In the genomic region with DNA sequence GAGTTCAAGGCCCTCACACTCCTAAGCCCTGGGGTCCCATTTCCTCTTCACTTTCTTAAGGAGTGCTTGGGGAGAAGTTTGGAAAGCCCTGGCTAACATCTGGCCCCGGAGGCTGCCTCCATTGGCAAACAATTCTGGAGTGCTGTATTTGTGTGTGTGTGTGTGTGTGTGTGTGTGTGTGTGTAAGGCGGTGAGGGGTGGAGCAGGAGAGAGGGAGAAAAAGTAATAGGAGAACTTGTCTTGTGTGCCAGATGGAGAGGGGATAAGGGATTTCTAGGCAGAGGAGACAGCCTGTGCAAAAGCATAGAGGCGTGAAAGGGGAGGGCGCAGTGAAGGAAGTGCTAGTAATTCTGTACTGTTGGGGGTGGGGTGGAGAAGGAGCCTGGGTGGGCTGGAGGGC, we compare ENCODE assay signal across 8 cellular contexts.
DNase-seq lines count a peak whose midpoint lies in the region; ATAC-seq and TF ChIP-seq lines count a peak whose summit lies in the region.

No MANE protein-coding gene starts in this region.

- DNase-seq in DMS79 treated with DMSO at 0.1 percent for 48 hours (lab: John Stamatoyannopoulos, UW), result peak; percentile 85
- peak; percentile 91 for DNase-seq in NCI-H2107 treated with DMSO at 0.1 percent for 48 hours (lab: John Stamatoyannopoulos, UW; ENCODE audit: unreplicated experiment)
- DNase-seq in brain microvascular endothelial cell, result no peak
- no peak for DNase-seq in COR-L47 (lab: John Stamatoyannopoulos, UW)

- H3K4me3 ChIP-seq in brain microvascular endothelial cell (ENCODE audit: low read depth, low read length) (peak overlapping the region; percentile 89), mucosa of rectum (ENCODE audit: low read length in 2 of 2) (peak overlapping the region; percentile 78 to 79)

- ATAC-seq in HG03469 (IDR thresholded peaks at IDR 0.05; ENCODE audit: unreplicated experiment) (no peak), HG02852 (IDR thresholded peaks at IDR 0.05; ENCODE audit: unreplicated experiment) (no peak), GM21528 (IDR thresholded peaks at IDR 0.05; ENCODE audit: low FRiP score, unreplicated experiment) (no peak)

- H3K27ac ChIP-seq in brain microvascular endothelial cell (no peak overlapping the region), mucosa of rectum (ENCODE audit: low read depth in 2 of 2, low read length in 2 of 2) (peak overlapping the region; percentile 15 to 65)

- H3K9ac ChIP-seq in mucosa of rectum (ENCODE audit: low read depth in 1 of 2, low read length in 2 of 2), result peak overlapping the region in 1 of 2 donors; percentile 14

- no peaks in the 10 kb centered on the region for H3K9me3 ChIP-seq in mucosa of rectum (ENCODE audit: control insufficient read depth in 2 of 2, low read length in 2 of 2)

- peaks cover 15% of the 10 kb centered on the region for H3K36me3 ChIP-seq in brain microvascular endothelial cell (replicated peaks)
- H3K36me3 ChIP-seq in mucosa of rectum (ENCODE audit: control insufficient read depth in 2 of 2, insufficient read depth in 2 of 2, low read length in 2 of 2), result no peaks in the 10 kb centered on the region

- no peak for TF ChIP-seq CTCF in brain microvascular endothelial cell (IDR thresholded peaks at IDR 0.05; ENCODE audit: low read depth, low read length, missing control alignments)

- peaks cover 10 to 19% of the 10 kb centered on the region in 2 donors for H3K4me1 ChIP-seq in mucosa of rectum (ENCODE audit: control insufficient read depth in 2 of 2, insufficient read depth in 2 of 2, low read length in 2 of 2)

- H3K27me3 ChIP-seq in brain microvascular endothelial cell (replicated peaks) (no peaks in the 10 kb centered on the region), mucosa of rectum (ENCODE audit: control insufficient read depth in 2 of 2, insufficient read depth in 2 of 2, low read length in 2 of 2) (no peaks in the 10 kb centered on the region)

- in situ Hi-C loops in brain microvascular endothelial cell (cut with HindIII; ENCODE audit: low pct_ligation_motif_present, low sequenced_read_pairs), result no loop called here

Comparison
In these comparisons a context has a peak if more than half of its experiments do, and no peak if none do; other contexts are left out.
1. DNase-seq: peak in DMS79 treated with DMSO at 0.1 percent for 48 hours (single experiment) and NCI-H2107 treated with DMSO at 0.1 percent for 48 hours (single experiment); none in brain microvascular endothelial cell (single experiment) and COR-L47 (single experiment).